8 cellular contexts compared by ENCODE assay signal in genomic region chr1:84077476-84078107, GRCh38.
DNase-seq lines count a peak whose midpoint lies in the region; ATAC-seq, FAIRE-seq and TF ChIP-seq lines count a peak whose summit lies in the region.

No MANE protein-coding gene starts in this region.

- DNase-seq in GM12892 (ENCODE audit: insufficient read length) (peak; percentile 85), NCI-H128 (lab: John Stamatoyannopoulos, UW; ENCODE audit: unreplicated experiment) (peak; percentile 58), T-helper 2 cell (peak; percentile 27 to 91 (median 50)), ascending aorta (ENCODE audit: low spot score in 2 of 2) (peak; percentile 12 to 86), hepatic stellate cell (ENCODE audit: low spot score) (peak; percentile 87), retina (peak; percentile 95), HT-29 (ENCODE audit: low spot score) (no peak)

- intact Hi-C loops in ascending aorta (cut with DNase I): loop anchor here (1.0 to 5.0 kb wide), 3 partner anchors 78 to 225 kb away; partner anchors contain the start of genes SAMD13 and TTLL7

- TF ChIP-seq POLR2A in GM12892 (IDR thresholded peaks at IDR 0.05; ENCODE audit: low read depth, low read length): peak; percentile 65; the same call in 1 of the 2 replicates

- peak; percentile 94 for FAIRE-seq in GM12892 (lab: Jason Lieb, UNC)

- TF ChIP-seq CTCF in ascending aorta (IDR thresholded peaks at IDR 0.05): peak in 1 of 3 experiments; percentile 19

- peak overlapping the region; percentile 90 to 95 for H3K27ac ChIP-seq in ascending aorta

- no peaks in the 10 kb centered on the region for H3K27me3 ChIP-seq in ascending aorta

- peak; percentile 93 for ATAC-seq in HG02623 (IDR thresholded peaks at IDR 0.05; ENCODE audit: unreplicated experiment)

- H3K4me3 ChIP-seq in ascending aorta: peak overlapping the region; percentile 90 to 96

- H3K4me1 ChIP-seq in ascending aorta: peaks cover 0 to 6% of the 10 kb centered on the region in 2 donors

- H3K36me3 ChIP-seq in ascending aorta: no peaks in the 10 kb centered on the region

- H3K9me3 ChIP-seq in ascending aorta: no peaks in the 10 kb centered on the region
